ENCODE assay signal across 1 cellular context in genomic region chr4:2489081-2489805, GRCh38.
TF ChIP-seq lines count a peak whose summit lies in the region.

No MANE protein-coding gene starts in this region.

TF ChIP-seq in IMR-90, 13 proteins besides CTCF, POLR2A, EP300 and RAD21:
- TF ChIP-seq, protein P1, sequence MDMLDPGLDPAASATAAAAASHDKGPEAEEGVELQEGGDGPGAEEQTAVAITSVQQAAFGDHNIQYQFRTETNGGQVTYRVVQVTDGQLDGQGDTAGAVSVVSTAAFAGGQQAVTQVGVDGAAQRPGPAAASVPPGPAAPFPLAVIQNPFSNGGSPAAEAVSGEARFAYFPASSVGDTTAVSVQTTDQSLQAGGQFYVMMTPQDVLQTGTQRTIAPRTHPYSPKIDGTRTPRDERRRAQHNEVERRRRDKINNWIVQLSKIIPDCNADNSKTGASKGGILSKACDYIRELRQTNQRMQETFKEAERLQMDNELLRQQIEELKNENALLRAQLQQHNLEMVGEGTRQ (IDR thresholded peaks at IDR 0.05; ENCODE audit: low read depth, low read length), result no peak
- TF ChIP-seq BHLHE40 (IDR thresholded peaks at IDR 0.05; ENCODE audit: low read depth, low read length) (no peak), MAZ (IDR thresholded peaks at IDR 0.05; ENCODE audit: borderline replicate concordance, low read depth, low read length) (no peak), RFX5 (IDR thresholded peaks at IDR 0.05; ENCODE audit: low read depth, low read length) (no peak), CEBPB (IDR thresholded peaks at IDR 0.05; ENCODE audit: low read depth, low read length) (no peak), RCOR1 (IDR thresholded peaks at IDR 0.05; ENCODE audit: insufficient replicate concordance, low read length) (no peak), CHD1 (IDR thresholded peaks at IDR 0.05; ENCODE audit: low read depth, low read length) (no peak), MAFK (IDR thresholded peaks at IDR 0.05; ENCODE audit: low read depth, low read length) (no peak), SMC3 (IDR thresholded peaks at IDR 0.05; ENCODE audit: low read depth, low read length) (no peak), MXI1 (IDR thresholded peaks at IDR 0.05; ENCODE audit: borderline replicate concordance, low read depth, low read length) (no peak), FOS (IDR thresholded peaks at IDR 0.05; ENCODE audit: low read depth, low read length) (no peak), NFE2L2 (IDR thresholded peaks at IDR 0.05; ENCODE audit: low read depth, low read length) (no peak)
- TF ChIP-seq, protein P2, sequence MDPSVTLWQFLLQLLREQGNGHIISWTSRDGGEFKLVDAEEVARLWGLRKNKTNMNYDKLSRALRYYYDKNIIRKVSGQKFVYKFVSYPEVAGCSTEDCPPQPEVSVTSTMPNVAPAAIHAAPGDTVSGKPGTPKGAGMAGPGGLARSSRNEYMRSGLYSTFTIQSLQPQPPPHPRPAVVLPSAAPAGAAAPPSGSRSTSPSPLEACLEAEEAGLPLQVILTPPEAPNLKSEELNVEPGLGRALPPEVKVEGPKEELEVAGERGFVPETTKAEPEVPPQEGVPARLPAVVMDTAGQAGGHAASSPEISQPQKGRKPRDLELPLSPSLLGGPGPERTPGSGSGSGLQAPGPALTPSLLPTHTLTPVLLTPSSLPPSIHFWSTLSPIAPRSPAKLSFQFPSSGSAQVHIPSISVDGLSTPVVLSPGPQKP (IDR thresholded peaks at IDR 0.05; ENCODE audit: borderline replicate concordance, low read depth, low read length), result no peak
